Comparison of ENCODE assay signal across 11 cellular contexts in the genomic region with DNA sequence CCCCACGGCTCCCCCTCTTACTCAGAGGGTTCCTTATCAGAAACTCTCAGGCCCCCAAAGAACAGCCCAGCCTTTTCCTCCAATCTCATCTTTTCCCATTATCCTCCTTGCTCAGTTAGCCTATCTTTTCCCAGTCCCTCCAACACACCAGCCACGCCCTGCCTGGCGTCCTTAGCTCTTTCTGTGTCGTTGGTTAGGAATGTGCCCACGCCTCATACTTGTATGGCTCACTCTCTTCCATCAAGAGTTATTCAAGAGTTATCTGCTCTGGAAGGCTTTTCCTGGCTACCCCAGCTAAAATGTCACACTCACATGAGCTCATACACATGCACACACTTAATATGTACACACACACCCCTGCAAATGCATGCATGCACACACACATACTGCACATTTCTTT. TPM values are rescaled to one million over a fixed set of nuclear protein-coding genes. Genes with fewer than 3 reads are reported as not detected.
DNase-seq lines count a peak whose midpoint lies in the region; TF ChIP-seq lines count a peak whose summit lies in the region.
"Had no signal": no experiment of that assay in that cellular context is flagged by ENCODE, and none has a peak within 500 bp of the region (broad histone marks: within the 10 kb centered on the region; RNA-seq: fewer than 3 reads in every experiment).

No MANE protein-coding gene starts in this region.

- H3K79me2 ChIP-seq in GM23248 (ENCODE audit: insufficient read depth) (no peaks in the 10 kb centered on the region), Karpas-422 (ENCODE audit: low read length) (no peaks in the 10 kb centered on the region)

- H3K36me3 ChIP-seq in GM23248 (ENCODE audit: low read depth) (no peaks in the 10 kb centered on the region), Karpas-422 (ENCODE audit: insufficient read depth, low read length) (no peaks in the 10 kb centered on the region)

- in situ Hi-C loops in GM23248 (cut with MboI), result no loop called here

- H3F3A ChIP-seq in GM23248 (ENCODE audit: insufficient read depth), result peaks cover 9% of the 10 kb centered on the region

- H3K4me3 ChIP-seq in GM23248, result no peak overlapping the region
- H3K4me3 ChIP-seq in fibroblast of the aortic adventitia (ENCODE audit: low read depth, low read length), result no peak overlapping the region
- no peak overlapping the region for H3K4me3 ChIP-seq in Karpas-422 (ENCODE audit: low read length)

- H2AFZ ChIP-seq in GM23248 (peak overlapping the region; percentile 61; the same call in 1 of the 2 replicates), Karpas-422 (ENCODE audit: low read length) (no peak overlapping the region)

- CTCF ChIA-PET in RWPE1 (lab: Yijun Ruan, JAX), result interaction anchor here (0.6 to 1.7 kb wide), 3 partner anchors 11 to 662 kb away, joined by 3 to 4 read pairs (median 3); no protein-coding TSS in a partner anchor

- H3K4me3 Mint-ChIP-seq in endothelial cell (ENCODE audit: unreplicated experiment), result no peak overlapping the region
- H3K4me3 Mint-ChIP-seq: activated naive CD8-positive, alpha-beta T cell treated with anti-CD3 and anti-CD28 coated beads, Interleukin-2, amount 10 ng/mL, durations not matched to agents 7 days and 5 days; naive thymus-derived CD8-positive, alpha-beta T cell had no signal

- H4K20me1 ChIP-seq in GM23248 (ENCODE audit: insufficient read depth) (no peaks in the 10 kb centered on the region), Karpas-422 (ENCODE audit: insufficient read depth, low read depth, low read length) (no peaks in the 10 kb centered on the region)

- no peaks in the 10 kb centered on the region for H3K4me1 Mint-ChIP-seq in endothelial cell (ENCODE audit: unreplicated experiment)
- H3K4me1 Mint-ChIP-seq: activated naive CD8-positive, alpha-beta T cell treated with anti-CD3 and anti-CD28 coated beads, Interleukin-2, amount 10 ng/mL, durations not matched to agents 7 days and 5 days; naive thymus-derived CD8-positive, alpha-beta T cell had no signal

- H3K4me2 ChIP-seq in GM23248 (ENCODE audit: unreplicated experiment) (peak overlapping the region; percentile 60), Karpas-422 (ENCODE audit: low read depth, low read length, poor library complexity, severe bottlenecking) (no peak overlapping the region)

- DNase-seq in GM23248, result peak; percentile 92
- peak; percentile 74 for DNase-seq in RWPE1 (ENCODE audit: low spot score)
- DNase-seq in fibroblast of the aortic adventitia (ENCODE audit: low read depth), result peak; percentile 69
- peak; percentile 20 for DNase-seq in stromal cell of bone marrow (ENCODE audit: low read depth)
- DNase-seq in endothelial cell (ENCODE audit: low spot score), result no peak
- DNase-seq in Karpas-422, result no peak
- DNase-seq in midbrain (lab: John Stamatoyannopoulos, UW), result no peak
- DNase-seq: activated naive CD8-positive, alpha-beta T cell treated with anti-CD3 and anti-CD28 coated beads, Interleukin-2, amount 10 ng/mL, durations not matched to agents 7 days and 5 days; cortex of kidney; KG1; naive thymus-derived CD8-positive, alpha-beta T cell had no signal

- peak overlapping the region; percentile 51 for H3K27ac ChIP-seq in GM23248
- no peak overlapping the region for H3K27ac ChIP-seq in RWPE1
- no peak overlapping the region for H3K27ac ChIP-seq in Karpas-422 (ENCODE audit: low read length)

- H3K9ac ChIP-seq in GM23248, result no peak overlapping the region
- no peak overlapping the region for H3K9ac ChIP-seq in Karpas-422 (ENCODE audit: low read length)

- no peaks in the 10 kb centered on the region for H3K9me2 ChIP-seq in GM23248 (ENCODE audit: insufficient read depth)
- H3K9me2 ChIP-seq in Karpas-422 (replicated peaks; ENCODE audit: insufficient read depth, low read length), result no peaks in the 10 kb centered on the region

- H3K4me1 ChIP-seq in GM23248 (ENCODE audit: insufficient read depth), result peaks cover 17% of the 10 kb centered on the region
- no peaks in the 10 kb centered on the region for H3K4me1 ChIP-seq in Karpas-422 (ENCODE audit: low read length)

- H3K9me3 ChIP-seq in GM23248 (ENCODE audit: low read depth) (no peaks in the 10 kb centered on the region), Karpas-422 (ENCODE audit: low read length) (no peaks in the 10 kb centered on the region)

- 11 to 13% methylated on average over 5 of the region's 5 CpGs for WGBS in GM23248 (ENCODE audit: low coverage in 1 of 2, low lambda C conversion rate in 2 of 2, missing lambda C conversion rate in 2 of 2), 2 experiments

- peaks cover 6% of the 10 kb centered on the region for H3K27me3 Mint-ChIP-seq in endothelial cell (ENCODE audit: unreplicated experiment)

- H3K9me3 Mint-ChIP-seq in endothelial cell (ENCODE audit: unreplicated experiment), result no peaks in the 10 kb centered on the region
- H3K9me3 Mint-ChIP-seq: activated naive CD8-positive, alpha-beta T cell treated with anti-CD3 and anti-CD28 coated beads, Interleukin-2, amount 10 ng/mL, durations not matched to agents 7 days and 5 days; naive thymus-derived CD8-positive, alpha-beta T cell had no signal

- no peak overlapping the region for H3K27ac Mint-ChIP-seq in endothelial cell (ENCODE audit: unreplicated experiment)
- H3K27ac Mint-ChIP-seq: activated naive CD8-positive, alpha-beta T cell treated with anti-CD3 and anti-CD28 coated beads, Interleukin-2, amount 10 ng/mL, durations not matched to agents 7 days and 5 days; naive thymus-derived CD8-positive, alpha-beta T cell had no signal

- TF ChIP-seq CTCF in RWPE1 (conservative IDR thresholded peaks at IDR 0.05; ENCODE audit: low read depth) (no peak), fibroblast of the aortic adventitia (IDR thresholded peaks at IDR 0.05; ENCODE audit: insufficient read depth, low read length) (no peak), endothelial cell (IDR thresholded peaks at IDR 0.05; ENCODE audit: unreplicated experiment) (no peak)

- H3K27me3 ChIP-seq in GM23248 (replicated peaks; ENCODE audit: insufficient read depth), result no peaks in the 10 kb centered on the region; the same call in 1 of the 2 replicates
- no peaks in the 10 kb centered on the region for H3K27me3 ChIP-seq in Karpas-422 (ENCODE audit: low read length)

- no peaks in the 10 kb centered on the region for H3K36me3 Mint-ChIP-seq in endothelial cell (ENCODE audit: low read depth, unreplicated experiment)
- H3K36me3 Mint-ChIP-seq: activated naive CD8-positive, alpha-beta T cell treated with anti-CD3 and anti-CD28 coated beads, Interleukin-2, amount 10 ng/mL, durations not matched to agents 7 days and 5 days; naive thymus-derived CD8-positive, alpha-beta T cell had no signal

- POLR2A ChIA-PET in RWPE1 (lab: Yijun Ruan, JAX; ENCODE audit: low non-redundant PET), result no interaction called here

RNA-seq across cellular contexts. Expression of gene SLC2A10, which starts 37.5 kb away (rescaled TPM):
- total RNA-seq in GM23248 (2014; rRNA removed; shearing (Covaris generic)), result 48.0 and 50.2 TPM in 2 replicates
- 26.2 and 29.7 TPM in 2 replicates for polyA plus RNA-seq in GM23248 (2016; fragmentation: Nextera tagmentation; extraction: Ambion mirVana)
- 37.4 and 43.4 TPM in 2 replicates for total RNA-seq in fibroblast of the aortic adventitia (ENCODE audit: low replicate concordance)
- 19.4 TPM for total RNA-seq in endothelial cell (ENCODE audit: unreplicated experiment)
- total RNA-seq in Karpas-422 (2014; rRNA removed; shearing (Covaris generic); ENCODE audit: low replicate concordance), result not detected in 2 replicates
- total RNA-seq: activated naive CD8-positive, alpha-beta T cell treated with anti-CD3 and anti-CD28 coated beads, Interleukin-2, amount 10 ng/mL, durations not matched to agents 7 days and 5 days had no signal
- polyA plus RNA-seq: naive thymus-derived CD8-positive, alpha-beta T cell had no signal

RNA-seq across cellular contexts. Expression of gene TP53RK, which starts 57.7 kb away (rescaled TPM):
- total RNA-seq in GM23248 (2014; rRNA removed; shearing (Covaris generic)), result 20.1 and 24.1 TPM in 2 replicates
- polyA plus RNA-seq in GM23248 (2016; fragmentation: Nextera tagmentation; extraction: Ambion mirVana), result 23.6 and 24.0 TPM in 2 replicates
- total RNA-seq in fibroblast of the aortic adventitia (ENCODE audit: low replicate concordance) (12.4 and 17.4 TPM in 2 replicates), endothelial cell (ENCODE audit: unreplicated experiment) (10.2 TPM)
- total RNA-seq in Karpas-422 (2014; rRNA removed; shearing (Covaris generic); ENCODE audit: low replicate concordance), result 22.9 and 24.9 TPM in 2 replicates

Comparison
In these comparisons a context has a peak if more than half of its experiments do, and no peak if none do; other contexts are left out.
1. DNase-seq: peak in GM23248 (single experiment), RWPE1 (single experiment), fibroblast of the aortic adventitia (single experiment) and stromal cell of bone marrow (single experiment); none in endothelial cell (single experiment), Karpas-422 (single experiment) and midbrain (single experiment).
2. RNA of gene SLC2A10, which starts 37.5 kb away (total RNA-seq): 48.0 to 50.2 TPM in GM23248, 37.4 to 43.4 TPM in fibroblast of the aortic adventitia and 19.4 TPM in endothelial cell (single experiment); not detected in Karpas-422; every median in the first group is over 10 times any median in the second.